9 cellular contexts compared by ENCODE assay signal in the genomic region with DNA sequence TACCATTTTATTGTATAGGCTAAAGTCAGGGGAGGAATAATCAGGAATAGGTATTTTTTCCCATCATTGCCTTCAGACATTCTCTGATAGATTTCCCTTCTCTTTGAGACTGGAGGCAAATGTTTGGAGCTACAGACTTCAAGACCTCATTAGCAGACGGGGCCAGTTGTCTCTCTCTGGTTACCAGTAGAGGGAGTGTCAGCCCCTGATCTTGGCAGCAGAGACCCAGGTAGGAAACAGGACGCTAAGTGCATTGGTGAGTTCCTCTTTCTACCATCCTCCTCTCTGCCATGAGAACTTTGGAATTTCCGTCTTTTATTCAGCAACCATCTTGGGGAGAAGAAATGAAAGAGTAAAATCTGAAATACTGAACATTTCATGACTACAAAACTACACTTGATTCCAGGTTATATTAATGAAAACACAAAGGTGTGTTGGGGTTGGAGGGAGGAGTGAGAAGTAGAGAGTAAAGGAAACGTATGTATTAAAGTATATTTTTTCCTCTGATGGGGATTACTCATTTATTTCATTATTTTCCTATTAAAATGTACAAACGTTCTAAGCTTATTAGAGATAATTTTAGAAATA.
A peak's percentile ranks its signal among the peaks of the same experiment; 100 is the strongest.
DNase-seq lines count a peak whose midpoint lies in the region; ATAC-seq, FAIRE-seq and TF ChIP-seq lines count a peak whose summit lies in the region.
"Had no signal": no experiment of that assay in that cellular context is flagged by ENCODE, and none has a peak within 500 bp of the region (broad histone marks: within the 10 kb centered on the region; RNA-seq: fewer than 3 reads in every experiment).

No MANE protein-coding gene starts in this region.

- H3K36me3 ChIP-seq in H7 (replicated peaks; ENCODE audit: control insufficient read depth, insufficient read depth, low read length) (no peaks in the 10 kb centered on the region), kidney (ENCODE audit: control insufficient read depth in 1 of 2, insufficient read depth in 2 of 2, low read length in 2 of 2) (no peaks in the 10 kb centered on the region)
- H3K36me3 ChIP-seq: BLaER1 had no signal

- H3K4me3 ChIP-seq in H7 (ENCODE audit: insufficient read depth, low read depth, low read length) (no peak overlapping the region), kidney (ENCODE audit: low read length in 2 of 2) (no peak overlapping the region)
- H3K4me3 ChIP-seq: BLaER1 had no signal

- H3K27ac ChIP-seq in kidney (ENCODE audit: low read depth in 2 of 2, low read length in 2 of 2) = no peak overlapping the region
- H3K27ac ChIP-seq: BLaER1 had no signal

- ATAC-seq in sciatic nerve = no peak

- no peaks in the 10 kb centered on the region for H3K27me3 ChIP-seq in H7 (ENCODE audit: control insufficient read depth, insufficient read depth, low read length)
- H3K27me3 ChIP-seq: BLaER1 had no signal

- H3K9me3 ChIP-seq in kidney (ENCODE audit: control insufficient read depth in 1 of 2, low read length in 2 of 2) = no peaks in the 10 kb centered on the region
- H3K9me3 ChIP-seq: BLaER1 had no signal

- no peaks in the 10 kb centered on the region for H3K4me1 ChIP-seq in kidney (ENCODE audit: control insufficient read depth in 1 of 2, insufficient read depth in 1 of 2, low read depth in 1 of 2, low read length in 2 of 2)
- H3K4me1 ChIP-seq: BLaER1 had no signal

- H3K9ac ChIP-seq in kidney (ENCODE audit: low read length in 2 of 2) = no peak overlapping the region
- H3K9ac ChIP-seq: BLaER1 had no signal

- DNase-seq in NCI-H2081 (lab: John Stamatoyannopoulos, UW) (peak; percentile 59 to 70), NCI-H2081 treated with DMSO at 0.1 percent for 48 hours (lab: John Stamatoyannopoulos, UW) (no peak), H7 (peak; percentile 78), SKM-1 (lab: John Stamatoyannopoulos, UW; ENCODE audit: unreplicated experiment) (peak; percentile 20), kidney (no peak), sciatic nerve (ENCODE audit: low spot score) (no peak), T-helper 9 cell (no peak)

- intact Hi-C loops in kidney (cut with DNase I) (no loop called here), sciatic nerve (cut with DNase I) (no loop called here)

- FAIRE-seq in kidney (lab: Jason Lieb, UNC) = no peak

- TF ChIP-seq CTCF in LNCAP (IDR thresholded peaks at IDR 0.05) (peak; percentile 72), kidney (IDR thresholded peaks at IDR 0.05; ENCODE audit: borderline replicate concordance, extremely low read depth, insufficient read depth) (peak; percentile 37)

Comparison
In these comparisons a context has a peak if more than half of its experiments do, and no peak if none do; other contexts are left out.
1. DNase-seq: peak in NCI-H2081 (2 of 2), H7 (single experiment) and SKM-1 (single experiment); none in NCI-H2081 treated with DMSO at 0.1 percent for 48 hours (single experiment), kidney (single experiment), sciatic nerve (single experiment) and T-helper 9 cell (single experiment).